12 cellular contexts compared by ENCODE assay signal in the genomic region with DNA sequence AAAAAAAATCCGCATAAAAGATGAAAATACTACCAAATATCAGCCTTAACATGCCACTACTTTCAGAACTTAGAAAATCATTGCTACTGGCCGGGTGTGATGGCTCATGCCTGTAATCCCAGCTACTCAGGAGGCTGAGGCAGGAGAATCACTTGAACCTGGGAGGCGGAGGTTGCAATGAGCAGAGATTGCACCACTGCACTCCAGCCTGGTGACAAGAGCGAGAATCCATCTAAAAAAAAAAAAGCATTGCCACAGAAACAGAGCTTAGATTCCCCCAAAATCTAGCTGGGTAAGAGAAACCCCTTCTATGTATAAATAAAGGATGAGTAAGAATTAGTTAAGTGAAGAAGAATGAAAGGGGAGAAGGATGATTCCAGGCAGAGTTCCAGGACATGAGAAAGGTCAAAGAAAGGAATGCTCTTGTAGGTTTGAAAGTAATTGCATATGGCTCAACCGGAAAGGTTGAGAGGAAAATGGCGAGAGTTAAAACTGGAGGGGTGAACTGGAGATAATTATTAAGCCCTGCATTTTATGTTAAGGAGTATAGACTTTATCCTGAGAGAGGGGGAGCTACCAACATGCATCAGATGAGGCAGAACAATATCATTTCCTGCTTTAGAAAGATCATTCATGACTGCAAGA. TPM values are rescaled to one million over a fixed set of nuclear protein-coding genes. Genes with fewer than 3 reads are reported as not detected.
DNase-seq lines count a peak whose midpoint lies in the region; ATAC-seq and TF ChIP-seq lines count a peak whose summit lies in the region.
"Had no signal": no experiment of that assay in that cellular context is flagged by ENCODE, and none has a peak within 500 bp of the region (broad histone marks: within the 10 kb centered on the region; RNA-seq: fewer than 3 reads in every experiment).

No MANE protein-coding gene starts in this region.

- no peak overlapping the region for H3K4me3 ChIP-seq in fibroblast of pulmonary artery (replicated peaks; ENCODE audit: low read depth, low read length)
- H3K4me3 ChIP-seq: transverse colon had no signal

- DNase-seq in HCEC 1CT (peak; percentile 98), SW480 (ENCODE audit: low spot score) (peak; percentile 22), fibroblast of pulmonary artery (ENCODE audit: low read depth) (peak; percentile 89), smooth muscle cell of the brain vasculature (ENCODE audit: low read depth, low spot score) (peak; percentile 40), cardiac septum (ENCODE audit: low spot score) (no peak), foreskin melanocyte (no peak)
- DNase-seq: activated CD4-positive, alpha-beta T cell treated with anti-CD3 and anti-CD28 coated beads for 48 hours; central memory CD4-positive, alpha-beta T cell; NCI-H2081 treated with DMSO at 0.1 percent for 48 hours; transverse colon had no signal

- ATAC-seq in GM18520 (IDR thresholded peaks at IDR 0.05; ENCODE audit: unreplicated experiment), result no peak
- ATAC-seq: left lobe of liver had no signal

- no peak for TF ChIP-seq CTCF in fibroblast of pulmonary artery (IDR thresholded peaks at IDR 0.05; ENCODE audit: low read length, missing control alignments)

- intact Hi-C loops in cardiac septum (cut with DNase I), result no loop called here

RNA-seq across cellular contexts. Expression of a gene that starts 19.7 kb away (rescaled TPM):
- total RNA-seq in cardiac septum, result 111 TPM

Comparison
In these comparisons a context has a peak if more than half of its experiments do, and no peak if none do; other contexts are left out.
1. DNase-seq: peak in HCEC 1CT (single experiment), SW480 (single experiment), fibroblast of pulmonary artery (single experiment) and smooth muscle cell of the brain vasculature (single experiment); none in cardiac septum (single experiment) and foreskin melanocyte (single experiment).